10 cellular contexts compared by ENCODE assay signal in the genomic region with DNA sequence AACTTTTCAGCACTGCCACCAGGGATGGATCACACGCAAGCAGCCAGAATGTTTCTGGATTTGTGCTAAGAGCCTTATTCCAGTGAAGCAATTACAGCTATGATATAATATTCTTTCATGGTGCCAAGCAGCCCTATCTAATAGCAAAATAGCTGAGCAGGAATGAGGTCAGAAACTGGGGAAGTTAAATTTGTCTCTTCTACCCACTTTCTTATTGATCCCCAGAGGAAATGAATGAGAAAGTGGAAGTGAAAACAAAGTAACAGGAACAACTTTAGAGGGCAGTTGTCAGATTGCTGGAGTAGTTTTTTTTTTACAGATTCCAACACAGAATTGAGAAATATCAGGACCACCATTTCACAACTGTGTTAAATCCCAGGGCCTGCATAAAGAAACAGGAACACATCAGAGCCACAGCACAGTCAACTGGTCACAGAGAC. TPM values are rescaled to one million over a fixed set of nuclear protein-coding genes. Genes with fewer than 3 reads are reported as not detected.
DNase-seq lines count a peak whose midpoint lies in the region; ATAC-seq and TF ChIP-seq lines count a peak whose summit lies in the region.
"Had no signal": no experiment of that assay in that cellular context is flagged by ENCODE, and none has a peak within 500 bp of the region (broad histone marks: within the 10 kb centered on the region; RNA-seq: fewer than 3 reads in every experiment).

No MANE protein-coding gene starts in this region.

- H3K9me3 Mint-ChIP-seq in Caco-2 (ENCODE audit: unreplicated experiment): no peaks in the 10 kb centered on the region
- H3K9me3 Mint-ChIP-seq in activated naive CD4-positive, alpha-beta T cell treated with anti-CD3 and anti-CD28 coated beads, Interleukin-2, amount 50 U/mL, for 72 hours: no peaks in the 10 kb centered on the region

- TF ChIP-seq POLR2A in NB4 (IDR thresholded peaks at IDR 0.05; ENCODE audit: extremely low read depth, insufficient read length): no peak

- no peak for TF ChIP-seq CTCF in GM13977 (IDR thresholded peaks at IDR 0.05; ENCODE audit: extremely low read depth, insufficient read depth, missing control alignments)
- no peak for TF ChIP-seq CTCF in NB4 (IDR thresholded peaks at IDR 0.05; ENCODE audit: low read depth, low read length)
- TF ChIP-seq CTCF in lung (IDR thresholded peaks at IDR 0.05; ENCODE audit: control extremely low read depth, extremely low read depth): no peak
- TF ChIP-seq CTCF in Caco-2 (IDR thresholded peaks at IDR 0.05; ENCODE audit: insufficient read depth in 1 of 2, low read depth in 1 of 2, low read length in 1 of 2, severe bottlenecking in 1 of 2, unreplicated experiment in 1 of 2): no peak

- intact Hi-C loops in Caco-2 (cut with micrococcal nuclease; ENCODE audit: unreplicated experiment): no loop called here

- H3K27ac ChIP-seq in lung (ENCODE audit: low read depth in 1 of 2, low read length in 1 of 2): no peak overlapping the region

- H3K36me3 ChIP-seq in lung (ENCODE audit: control insufficient read depth in 2 of 2, insufficient read depth in 2 of 2, low read length in 2 of 2) (peaks cover 0 to 5% of the 10 kb centered on the region in 2 donors), Caco-2 (ENCODE audit: control insufficient read depth, insufficient read depth, low read length) (no peaks in the 10 kb centered on the region)

- H3K27ac Mint-ChIP-seq in Caco-2 (ENCODE audit: unreplicated experiment): no peak overlapping the region
- no peak overlapping the region for H3K27ac Mint-ChIP-seq in activated naive CD4-positive, alpha-beta T cell treated with anti-CD3 and anti-CD28 coated beads, Interleukin-2, amount 50 U/mL, for 72 hours

- H3K4me1 ChIP-seq in lung (ENCODE audit: control insufficient read depth in 2 of 2, insufficient read depth in 2 of 2, low read length in 2 of 2): no peaks in the 10 kb centered on the region
- no peaks in the 10 kb centered on the region for H3K4me1 ChIP-seq in Caco-2

- WGBS in lung, 2 donors: 64 to 73% methylated on average over 1 of the region's 1 CpG

- H3K4me3 Mint-ChIP-seq in Caco-2 (ENCODE audit: unreplicated experiment): no peak overlapping the region

- H3K9me3 ChIP-seq in lung (ENCODE audit: control insufficient read depth in 2 of 2, insufficient read depth in 1 of 2, low read length in 1 of 2) (no peaks in the 10 kb centered on the region), Caco-2 (no peaks in the 10 kb centered on the region)

- H3K4me3 ChIP-seq in NB4 (ENCODE audit: low read depth, low read length) (no peak overlapping the region), lung (no peak overlapping the region), Caco-2 (ENCODE audit: low read depth, low read length) (no peak overlapping the region)

- no peaks in the 10 kb centered on the region for H3K27me3 Mint-ChIP-seq in Caco-2 (ENCODE audit: insufficient read depth, unreplicated experiment)

- in situ Hi-C loops in GM13977 (cut with MboI; ENCODE audit: low pct_unique_long_range_greater_than_20kb, low sequenced_read_pairs, unreplicated experiment): no loop called here

- no TSS peak for BruUV-seq in Caco-2 (replicated peaks; lab: Mats Ljungman, UMichigan)

- H3K27me3 ChIP-seq in lung (ENCODE audit: control insufficient read depth, insufficient read depth) (no peaks in the 10 kb centered on the region), Caco-2 (replicated peaks; ENCODE audit: control insufficient read depth, insufficient read depth, low read length) (no peaks in the 10 kb centered on the region)

- ATAC-seq in GM21717 (IDR thresholded peaks at IDR 0.05; ENCODE audit: unreplicated experiment) (peak; percentile 65), lung (ENCODE audit: insufficient read depth, low FRiP score) (peak; percentile 27)
- no peak for ATAC-seq in activated naive CD4-positive, alpha-beta T cell treated with anti-CD3 and anti-CD28 coated beads, Interleukin-2, amount 50 U/mL, for 72 hours

- CTCF ChIA-PET in Caco-2 (lab: Charles Lee): no interaction called here

- DNase-seq in GM13977 (ENCODE audit: low spot score) (peak; percentile 28), NB4 (ENCODE audit: low read depth) (peak; percentile 85), lung (ENCODE audit: low spot score) (no peak), DMS53 (lab: John Stamatoyannopoulos, UW) (no peak), Caco-2 (no peak), epidermal melanocyte (ENCODE audit: insufficient read length, low spot score) (no peak)
- DNase-seq in activated naive CD4-positive, alpha-beta T cell treated with anti-CD3 and anti-CD28 coated beads, Interleukin-2, amount 50 U/mL, for 72 hours (ENCODE audit: low spot score in 2 of 2): no peak
- DNase-seq: DMS79 treated with DMSO at 0.1 percent for 48 hours, NCI-H2227 treated with DMSO at 0.1 percent for 48 hours had no signal

- POLR2A ChIA-PET in Caco-2 (lab: Charles Lee): no interaction called here

- no peaks in the 10 kb centered on the region for H3K4me1 Mint-ChIP-seq in Caco-2 (ENCODE audit: low read depth, unreplicated experiment)

- no peaks in the 10 kb centered on the region for H3K36me3 Mint-ChIP-seq in Caco-2 (ENCODE audit: insufficient read depth, unreplicated experiment)
- peaks cover 4 to 9% of the 10 kb centered on the region in 2 donors for H3K36me3 Mint-ChIP-seq in activated naive CD4-positive, alpha-beta T cell treated with anti-CD3 and anti-CD28 coated beads, Interleukin-2, amount 50 U/mL, for 72 hours

RNA-seq across cellular contexts. Expression of a gene that starts 44.8 kb away (rescaled TPM):
- total RNA-seq in lung: 10 to 100 TPM in 1 of 2 donors, 1 to 10 TPM in 1; 7.2 to 19.2 TPM
- polyA plus RNA-seq in lung: 10 to 100 TPM; 10.3 to 44.9 TPM
- 16.8 and 17.9 TPM in 2 replicates for total RNA-seq in Caco-2 (2022)
- 10 to 100 TPM; 36.1 to 52.3 TPM for total RNA-seq in activated naive CD4-positive, alpha-beta T cell treated with anti-CD3 and anti-CD28 coated beads, Interleukin-2, amount 50 U/mL, for 72 hours

Comparison
In these comparisons a context has a peak if more than half of its experiments do, and no peak if none do; other contexts are left out.
1. DNase-seq: peak in GM13977 (single experiment) and NB4 (single experiment); none in lung (single experiment), DMS53 (single experiment), Caco-2 (0 of 2), activated naive CD4-positive, alpha-beta T cell treated with anti-CD3 and anti-CD28 coated beads, Interleukin-2, amount 50 U/mL, for 72 hours (0 of 2) and epidermal melanocyte (single experiment).
2. ATAC-seq: peak in GM21717 (single experiment) and lung (single experiment); none in activated naive CD4-positive, alpha-beta T cell treated with anti-CD3 and anti-CD28 coated beads, Interleukin-2, amount 50 U/mL, for 72 hours (0 of 2).